8 cellular contexts compared by ENCODE assay signal in genomic region chr19:49443366-49444099, GRCh38. TPM values are rescaled to one million over a fixed set of nuclear protein-coding genes. Genes with fewer than 3 reads are reported as not detected.
DNase-seq lines count a peak whose midpoint lies in the region; ATAC-seq, FAIRE-seq and TF ChIP-seq lines count a peak whose summit lies in the region.

No MANE protein-coding gene starts in this region.

- peak overlapping the region; percentile 69 for H3K27ac ChIP-seq in adipose tissue (ENCODE audit: low read depth, low read length)
- peak overlapping the region; percentile 55 to 92 (median 86) for H3K27ac ChIP-seq in heart right ventricle
- H3K27ac ChIP-seq in upper lobe of right lung: peak overlapping the region; percentile 69

- peak; percentile 71 for ATAC-seq in HG02884 (IDR thresholded peaks at IDR 0.05; ENCODE audit: unreplicated experiment)
- peak; percentile 86 to 95 (median 93) for ATAC-seq in heart right ventricle
- peak; percentile 93 for ATAC-seq in upper lobe of right lung

- TF ChIP-seq POLR2A in GM12891 (IDR thresholded peaks at IDR 0.05; ENCODE audit: low read depth, low read length): no peak

- peak overlapping the region; percentile 60 to 93 (median 69) for H3K4me3 ChIP-seq in heart right ventricle
- peak overlapping the region; percentile 86 for H3K4me3 ChIP-seq in upper lobe of right lung

- WGBS in adipose tissue, 3 donors: 0% methylated on average over 46 to 47 of the region's 47 CpGs
- 0 to 1% methylated on average over 44 to 47 of the region's 47 CpGs for WGBS in heart right ventricle, 2 donors

- peaks cover 0 to 23% (median 6%) of the 10 kb centered on the region in 9 donors for H3K4me1 ChIP-seq in heart right ventricle
- H3K4me1 ChIP-seq in upper lobe of right lung: peaks cover 4% of the 10 kb centered on the region

- H3K27me3 ChIP-seq in heart right ventricle: peaks cover 8 to 40% (median 36%) of the 10 kb centered on the region in 7 donors
- peaks cover 33% of the 10 kb centered on the region for H3K27me3 ChIP-seq in upper lobe of right lung

- intact Hi-C loops in heart right ventricle (cut with DNase I) (loop anchor here (1.0 to 10.0 kb wide), 7 partner anchors 51 to 219 kb away; partner anchors contain the start of genes DKKL1 (in 1 of the 10) and TEAD2 (in 1 of the 10)), posterior vena cava (cut with DNase I) (loop anchor here in 1 of 2 donors (5.0 kb wide), 2 partner anchors 51 to 216 kb away; no protein-coding TSS in a partner anchor), upper lobe of right lung (cut with DNase I) (loop anchor here (5.0 to 10.0 kb wide), 2 partner anchors 51 to 219 kb away; no protein-coding TSS in a partner anchor)

- H3K36me3 ChIP-seq in heart right ventricle (peaks cover 0 to 27% (median 0%) of the 10 kb centered on the region in 9 donors), upper lobe of right lung (peaks cover 11% of the 10 kb centered on the region)

- H3K9me3 ChIP-seq in heart right ventricle (no peaks in the 10 kb centered on the region), upper lobe of right lung (no peaks in the 10 kb centered on the region)

- peak; percentile 99 for FAIRE-seq in GM12891 (lab: Jason Lieb, UNC)

- peak; percentile 65 to 89 (median 80) for TF ChIP-seq CTCF in heart right ventricle (IDR thresholded peaks at IDR 0.05)
- peak; percentile 75 for TF ChIP-seq CTCF in upper lobe of right lung (IDR thresholded peaks at IDR 0.05)

- peak; percentile 97 for DNase-seq in GM12891 (ENCODE audit: insufficient read length, low spot score)
- DNase-seq in NCI-H1436 treated with DMSO at 0.1 percent for 48 hours (lab: John Stamatoyannopoulos, UW): peak; percentile 87
- peak; percentile 89 for DNase-seq in T follicular helper cell (ENCODE audit: low read depth)
- DNase-seq in heart right ventricle: peak; percentile 94 to 96
- DNase-seq in posterior vena cava (ENCODE audit: low spot score): peak; percentile 98
- DNase-seq in upper lobe of right lung: peak; percentile 96

TF ChIP-seq in GM12891, 5 proteins besides CTCF, POLR2A, EP300 and RAD21:
- TF ChIP-seq POU2F2 (IDR thresholded peaks at IDR 0.05; ENCODE audit: low read depth, low read length) (peak; percentile 56; the same call in 1 of the 2 replicates), SPI1 (IDR thresholded peaks at IDR 0.05; ENCODE audit: low read depth, low read length) (peak; percentile 55; the same call in 1 of the 2 replicates), POLR2AphosphoS5 (IDR thresholded peaks at IDR 0.05; ENCODE audit: low read depth, low read length) (no peak), PAX5 (IDR thresholded peaks at IDR 0.05; ENCODE audit: insufficient read depth, low read length, severe bottlenecking) (peak; percentile 36), TAF1 (IDR thresholded peaks at IDR 0.05; ENCODE audit: low read depth, low read length) (no peak)

RNA-seq across cellular contexts. Expression of gene SLC17A7, which starts 2.2 kb away (rescaled TPM):
- polyA plus RNA-seq in GM12891 (2012; ENCODE audit: low read depth, missing spikeins): 0.09 TPM
- polyA plus RNA-seq in adipose tissue (1 to 10 TPM in 2 of 3 donors, under 1 TPM in 1; 0.23 to 7.3 (median 1.5) TPM), heart right ventricle (1 to 10 TPM in 1 of 2 donors, under 1 TPM in 1; 0.88 to 2.0 TPM)
- total RNA-seq in heart right ventricle (1 to 10 TPM in 4 of 10 donors, under 1 TPM in 6; 0.17 to 2.3 (median 0.86) TPM), posterior vena cava (1 to 10 TPM; 1.5 to 2.8 TPM), upper lobe of right lung (0.69 TPM)

RNA-seq across cellular contexts. Expression of gene PIH1D1, which starts 8.1 kb away (rescaled TPM):
- 116 TPM for polyA plus RNA-seq in GM12891 (2012; ENCODE audit: low read depth, missing spikeins)
- polyA plus RNA-seq in adipose tissue (10 to 100 TPM; 43.8 to 85.5 (median 50.3) TPM), heart right ventricle (10 to 100 TPM; 32.5 to 60.0 TPM)
- total RNA-seq in heart right ventricle (10 to 100 TPM; 15.7 to 42.1 (median 25.7) TPM), posterior vena cava (10 to 100 TPM; 34.4 to 36.6 TPM), upper lobe of right lung (64.2 TPM)

RNA-seq across cellular contexts. Expression of gene ALDH16A1, which starts 9.5 kb away (rescaled TPM):
- 13.7 TPM for polyA plus RNA-seq in GM12891 (2012; ENCODE audit: low read depth, missing spikeins)
- polyA plus RNA-seq in adipose tissue: 10 to 100 TPM; 24.1 to 31.4 (median 29.5) TPM
- 10 to 100 TPM in 3 of 10 donors, 1 to 10 TPM in 7; 4.4 to 14.9 (median 7.4) TPM for total RNA-seq in heart right ventricle
- polyA plus RNA-seq in heart right ventricle: 10 to 100 TPM; 17.8 to 19.9 TPM
- total RNA-seq in posterior vena cava: 10 to 100 TPM; 17.3 to 24.2 TPM
- total RNA-seq in upper lobe of right lung: 32.3 TPM

RNA-seq across cellular contexts. Expression of gene GFY, which starts 18.3 kb away (rescaled TPM):
- polyA plus RNA-seq in GM12891 (2012; ENCODE audit: low read depth, missing spikeins): not detected
- polyA plus RNA-seq in adipose tissue (not detected), heart right ventricle (under 1 TPM in 1 of 2 donors, not detected in 1; 0.13 TPM)
- total RNA-seq in heart right ventricle (not detected), posterior vena cava (not detected), upper lobe of right lung (not detected)

RNA-seq across cellular contexts. Expression of gene PTH2, which starts 20.3 kb away (rescaled TPM):
- polyA plus RNA-seq in GM12891 (2012; ENCODE audit: low read depth, missing spikeins): not detected
- polyA plus RNA-seq in adipose tissue (not detected), heart right ventricle (not detected)
- total RNA-seq in heart right ventricle (not detected), posterior vena cava (not detected), upper lobe of right lung (not detected)

Comparison
In these comparisons a context has a peak if more than half of its experiments do, and no peak if none do; other contexts are left out.
1. Peak in every context shown above with its lines: DNase-seq, ATAC-seq, H3K4me3 ChIP-seq and H3K27ac ChIP-seq.